8 cellular contexts compared by ENCODE assay signal in genomic region chr1:205631727-205632373, GRCh38.
DNase-seq lines count a peak whose midpoint lies in the region; ATAC-seq and TF ChIP-seq lines count a peak whose summit lies in the region.

Gene ELK4, minus strand, starts transcription at chr1:205632011. Its CDS starts 8,129 bp downstream, at chr1:205623882.

- DNase-seq in AG09309 (ENCODE audit: low read depth), result peak; percentile 89
- DNase-seq in NCI-H345 (lab: John Stamatoyannopoulos, UW), result peak; percentile 98
- DNase-seq in activated CD4-positive, CD25-positive, alpha-beta regulatory T cell (lab: John Stamatoyannopoulos, UW), result peak; percentile 97 to 99 (median 98)
- DNase-seq in central memory CD4-positive, alpha-beta T cell, result peak; percentile 99
- DNase-seq in iris pigment epithelial cell (ENCODE audit: low read depth), result peak; percentile 98
- peak; percentile 100 for DNase-seq in stimulated activated CD4-positive, alpha-beta T cell treated with anti-CD3 and anti-CD28 coated beads, Interleukin-12 subunit alpha, Interleukin-12 subunit beta, amount 100 ng/mL, for 4 hours

- peak; percentile 90 for TF ChIP-seq POLR2A in GM18951 (IDR thresholded peaks at IDR 0.05; ENCODE audit: extremely low read depth, insufficient read depth, insufficient read length)

- peak; percentile 77 for TF ChIP-seq CTCF in AG09309 (IDR thresholded peaks at IDR 0.05; ENCODE audit: control insufficient read depth, insufficient read depth, low read depth, low read length, missing control alignments)

- peak within 1 kb of the TSS; percentile 54 for H3K4me3 ChIP-seq in AG09309 (ENCODE audit: control insufficient read depth, low read depth, low read length)

- in situ Hi-C loops in GM18951 (cut with MboI; ENCODE audit: low sequenced_read_pairs, unreplicated experiment), result no loop called here

- peak; percentile 88 for ATAC-seq in HG03196 (IDR thresholded peaks at IDR 0.05; ENCODE audit: unreplicated experiment)

Comparison
In these comparisons a context has a peak if more than half of its experiments do, and no peak if none do; other contexts are left out.
1. Peak in every context shown above with its lines: DNase-seq, ATAC-seq and H3K4me3 ChIP-seq.